Comparison of ENCODE assay signal across 8 cellular contexts in the genomic region with DNA sequence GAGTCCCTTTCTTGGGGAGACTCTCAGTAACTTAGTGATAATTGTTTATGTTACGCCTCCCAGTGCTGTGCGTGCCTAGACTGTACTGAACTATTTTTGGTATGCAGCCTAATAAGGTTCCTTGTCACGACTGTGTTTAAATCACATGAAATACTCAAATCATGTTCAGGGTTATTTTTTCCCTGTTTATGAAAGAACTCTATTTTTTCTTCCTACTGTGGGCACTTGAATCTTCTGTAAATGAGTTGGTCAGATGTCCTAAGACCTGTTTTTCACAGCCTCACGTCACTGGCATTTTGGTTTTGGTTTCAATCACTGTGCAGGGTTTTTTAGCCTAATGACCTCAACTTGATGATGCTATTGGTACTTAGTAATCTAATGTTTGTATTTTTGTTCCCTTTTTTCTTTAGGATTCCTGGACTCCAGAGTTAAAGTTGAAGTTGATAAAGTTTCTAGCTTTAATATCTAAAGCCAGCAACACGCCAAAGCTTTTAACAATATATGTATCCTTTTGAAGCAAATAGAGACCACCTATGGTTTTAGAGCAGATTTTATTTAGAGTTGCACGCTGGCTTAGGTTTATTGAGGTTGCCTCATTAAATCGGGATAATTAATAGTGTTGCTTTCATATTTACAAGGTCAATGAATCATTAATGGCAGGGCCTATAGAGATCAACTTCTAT. TPM values are rescaled to one million over a fixed set of nuclear protein-coding genes. Genes with fewer than 3 reads are reported as not detected.
A peak's percentile ranks its signal among the peaks of the same experiment; 100 is the strongest.
DNase-seq lines count a peak whose midpoint lies in the region; ATAC-seq and TF ChIP-seq lines count a peak whose summit lies in the region.

No MANE protein-coding gene starts in this region.

- H3K27me3 ChIP-seq in CD8-positive, alpha-beta memory T cell (ENCODE audit: insufficient read depth, low read length, poor library complexity, severe bottlenecking), result no peaks in the 10 kb centered on the region

- no peaks in the 10 kb centered on the region for H3K4me1 Mint-ChIP-seq in activated CD4-positive, alpha-beta memory T cell treated with anti-CD3 and anti-CD28 coated beads, Interleukin-2, amount 10 ng/mL, durations not matched to agents 7 days and 5 days
- no peaks in the 10 kb centered on the region for H3K4me1 Mint-ChIP-seq in CD8-positive, alpha-beta memory T cell

- H3K36me3 Mint-ChIP-seq in activated CD4-positive, alpha-beta memory T cell treated with anti-CD3 and anti-CD28 coated beads, Interleukin-2, amount 10 ng/mL, durations not matched to agents 7 days and 5 days (ENCODE audit: low read depth), result no peaks in the 10 kb centered on the region
- H3K36me3 Mint-ChIP-seq in CD8-positive, alpha-beta memory T cell, result peaks cover 0 to 2% (median 0%) of the 10 kb centered on the region in 3 donors

- ATAC-seq in GM18519 (IDR thresholded peaks at IDR 0.05; ENCODE audit: low FRiP score, unreplicated experiment) (peak; percentile 53), HG02798 (IDR thresholded peaks at IDR 0.05; ENCODE audit: poor library complexity, unreplicated experiment) (peak; percentile 84)

- no peaks in the 10 kb centered on the region for H3K9me3 Mint-ChIP-seq in activated CD4-positive, alpha-beta memory T cell treated with anti-CD3 and anti-CD28 coated beads, Interleukin-2, amount 10 ng/mL, durations not matched to agents 7 days and 5 days
- H3K9me3 Mint-ChIP-seq in CD8-positive, alpha-beta memory T cell, result no peaks in the 10 kb centered on the region

- DNase-seq in astrocyte of the hippocampus (ENCODE audit: low read depth, low spot score), result peak; percentile 65
- DNase-seq in retinal pigment epithelial cell (ENCODE audit: low read depth), result peak; percentile 81
- no peak for DNase-seq in activated CD4-positive, alpha-beta memory T cell treated with anti-CD3 and anti-CD28 coated beads, Interleukin-2, amount 10 ng/mL, durations not matched to agents 7 days and 5 days
- no peak for DNase-seq in CD8-positive, alpha-beta memory T cell
- no peak for DNase-seq in T1000 (lab: John Stamatoyannopoulos, UW)
- DNase-seq in AML-193 (lab: John Stamatoyannopoulos, UW), result no peak

- no peak overlapping the region for H3K27ac Mint-ChIP-seq in activated CD4-positive, alpha-beta memory T cell treated with anti-CD3 and anti-CD28 coated beads, Interleukin-2, amount 10 ng/mL, durations not matched to agents 7 days and 5 days
- no peak overlapping the region for H3K27ac Mint-ChIP-seq in CD8-positive, alpha-beta memory T cell

- H3K4me3 Mint-ChIP-seq in activated CD4-positive, alpha-beta memory T cell treated with anti-CD3 and anti-CD28 coated beads, Interleukin-2, amount 10 ng/mL, durations not matched to agents 7 days and 5 days, result no peak overlapping the region
- no peak overlapping the region for H3K4me3 Mint-ChIP-seq in CD8-positive, alpha-beta memory T cell

- H3K27me3 Mint-ChIP-seq in activated CD4-positive, alpha-beta memory T cell treated with anti-CD3 and anti-CD28 coated beads, Interleukin-2, amount 10 ng/mL, durations not matched to agents 7 days and 5 days, result no peaks in the 10 kb centered on the region
- no peaks in the 10 kb centered on the region for H3K27me3 Mint-ChIP-seq in CD8-positive, alpha-beta memory T cell

- H3K9me3 ChIP-seq in CD8-positive, alpha-beta memory T cell (ENCODE audit: low read length), result no peaks in the 10 kb centered on the region

- CTCF ChIA-PET in activated CD4-positive, alpha-beta memory T cell treated with anti-CD3 and anti-CD28 coated beads, Interleukin-2, amount 10 ng/mL, durations not matched to agents 7 days and 5 days (lab: Charles Lee), result no interaction called here
- CTCF ChIA-PET in CD8-positive, alpha-beta memory T cell (lab: Charles Lee), result no interaction called here

- H3K4me1 ChIP-seq in CD8-positive, alpha-beta memory T cell (ENCODE audit: insufficient read depth, low read length), result no peaks in the 10 kb centered on the region

- H3K4me3 ChIP-seq in retinal pigment epithelial cell (ENCODE audit: low read length), result no peak overlapping the region
- no peak overlapping the region for H3K4me3 ChIP-seq in CD8-positive, alpha-beta memory T cell (ENCODE audit: low read length)

- no peak for TF ChIP-seq CTCF in retinal pigment epithelial cell (conservative IDR thresholded peaks at IDR 0.05; ENCODE audit: low read depth, low read length)

- no peak overlapping the region for H3K27ac ChIP-seq in CD8-positive, alpha-beta memory T cell (ENCODE audit: low read depth, low read length)

- POLR2A ChIA-PET in activated CD4-positive, alpha-beta memory T cell treated with anti-CD3 and anti-CD28 coated beads, Interleukin-2, amount 10 ng/mL, durations not matched to agents 7 days and 5 days (lab: Charles Lee), result no interaction called here
- POLR2A ChIA-PET in CD8-positive, alpha-beta memory T cell (lab: Charles Lee), result no interaction called here

- no peaks in the 10 kb centered on the region for H3K36me3 ChIP-seq in CD8-positive, alpha-beta memory T cell (ENCODE audit: insufficient read depth, low read length)

RNA-seq across cellular contexts. Expression of a gene that starts 24.0 kb away (rescaled TPM):
- total RNA-seq in activated CD4-positive, alpha-beta memory T cell treated with anti-CD3 and anti-CD28 coated beads, Interleukin-2, amount 10 ng/mL, durations not matched to agents 7 days and 5 days, result under 1 TPM; 0.50 to 0.55 TPM
- 1 to 10 TPM; 5.3 to 6.4 TPM for total RNA-seq in CD8-positive, alpha-beta memory T cell
- polyA plus RNA-seq in CD8-positive, alpha-beta memory T cell, result 1.0 TPM

Comparison
In these comparisons a context has a peak if more than half of its experiments do, and no peak if none do; other contexts are left out.
1. DNase-seq: peak in astrocyte of the hippocampus (single experiment) and retinal pigment epithelial cell (single experiment); none in activated CD4-positive, alpha-beta memory T cell treated with anti-CD3 and anti-CD28 coated beads, Interleukin-2, amount 10 ng/mL, durations not matched to agents 7 days and 5 days (single experiment), CD8-positive, alpha-beta memory T cell (0 of 5), T1000 (single experiment) and AML-193 (0 of 2).
2. RNA of a gene that starts 24.0 kb away (total RNA-seq): 5.3 to 6.4 TPM in CD8-positive, alpha-beta memory T cell; 0.50 to 0.55 TPM in activated CD4-positive, alpha-beta memory T cell treated with anti-CD3 and anti-CD28 coated beads, Interleukin-2, amount 10 ng/mL, durations not matched to agents 7 days and 5 days; every median in the first group is over 4 times any median in the second.